29 cellular contexts compared by ENCODE assay signal in the genomic region with DNA sequence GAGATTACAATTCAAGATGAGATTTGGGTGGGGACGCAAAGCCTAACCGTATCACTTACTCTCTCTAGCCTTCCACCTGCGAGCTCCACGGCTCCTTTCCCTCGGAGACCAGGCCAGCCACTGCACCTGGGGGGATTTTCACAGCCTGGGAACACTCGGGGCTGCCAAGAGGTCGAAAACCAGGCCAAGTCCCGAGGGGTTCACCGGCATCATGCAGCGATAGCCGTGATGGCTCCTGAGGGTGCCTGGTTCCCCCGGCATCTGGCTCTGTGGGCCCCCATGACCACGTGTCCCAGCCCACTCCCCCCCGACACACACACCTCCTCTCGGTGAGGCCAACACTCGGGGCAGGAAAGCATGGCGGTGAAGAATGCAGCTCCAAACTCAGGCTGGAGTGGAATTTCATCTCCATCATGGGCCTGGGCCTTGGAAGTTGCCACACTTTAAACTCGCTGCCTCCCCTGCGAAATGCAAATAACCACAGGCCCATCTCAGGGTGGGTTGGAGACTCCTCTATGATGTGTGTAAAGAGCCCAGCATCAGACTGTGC. TPM values are rescaled to one million over a fixed set of nuclear protein-coding genes. Genes with fewer than 3 reads are reported as not detected.
DNase-seq lines count a peak whose midpoint lies in the region; ATAC-seq, FAIRE-seq and TF ChIP-seq lines count a peak whose summit lies in the region.
"Had no signal": no experiment of that assay in that cellular context is flagged by ENCODE, and none has a peak within 500 bp of the region (broad histone marks: within the 10 kb centered on the region; RNA-seq: fewer than 3 reads in every experiment).

No MANE protein-coding gene starts in this region.

- peaks cover 25% of the 10 kb centered on the region for H3K4me1 ChIP-seq in GM12878 (ENCODE audit: control insufficient read depth, insufficient read depth, low read length)
- no peaks in the 10 kb centered on the region for H3K4me1 ChIP-seq in HAP-1
- H3K4me1 ChIP-seq in GM23338 (ENCODE audit: insufficient read depth): no peaks in the 10 kb centered on the region
- H3K4me1 ChIP-seq: colonic mucosa had no signal

- peaks cover 0 to 3% of the 10 kb centered on the region in 2 experiments; a peak in 2 of 4 replicates for H3K36me3 ChIP-seq in GM12878 (ENCODE audit: control insufficient read depth in 2 of 2, insufficient read depth in 2 of 2, low read length in 1 of 2)
- peaks cover 8% of the 10 kb centered on the region; the same call in 1 of the 2 replicates for H3K36me3 ChIP-seq in HAP-1 (replicated peaks)
- no peaks in the 10 kb centered on the region; the same call in 1 of the 2 replicates for H3K36me3 ChIP-seq in GM23338 (ENCODE audit: insufficient read depth)
- H3K36me3 ChIP-seq: breast epithelium, colonic mucosa, heart left ventricle, lower lobe of right lung, right atrium auricular region had no signal

- DNase-seq in CD14-positive monocyte (ENCODE audit: low spot score): no peak
- DNase-seq in GM12878 (ENCODE audit: low read depth, low spot score): no peak
- DNase-seq in left kidney (ENCODE audit: low read depth, low spot score): peak; percentile 32
- DNase-seq in midbrain (lab: John Stamatoyannopoulos, UW): no peak
- no peak for DNase-seq in HAP-1 (ENCODE audit: low spot score in 2 of 2)
- DNase-seq in GM23338 (ENCODE audit: low spot score): no peak
- no peak for DNase-seq in activated CD8-positive, alpha-beta T cell treated with anti-CD3 and anti-CD28 coated beads, Interleukin-2, amount 10 ng/mL, durations not matched to agents 7 days and 5 days
- DNase-seq: ACHN; activated CD4-positive, alpha-beta T cell treated with anti-CD3 and anti-CD28 coated beads for 48 hours; activated CD8-positive, alpha-beta memory T cell treated with anti-CD3 and anti-CD28 coated beads for 24 hours; activated T-cell treated with anti-CD3 and anti-CD28 coated beads for 4 hours; colonic mucosa; DMS79; heart left ventricle; lower lobe of right lung; NCI-H1048; NCI-H82; stimulated activated CD4-positive, alpha-beta T cell treated with anti-CD3 and anti-CD28 coated beads, Interleukin-1b, Interleukin-23, amount 100 ng/mL, for 48 hours; SW 1271; T-helper 9 cell had no signal

- no peak for ATAC-seq in GM12878
- ATAC-seq in stimulated activated memory B cell treated with anti-CD40 and anti-IgM and Interleukin-4, amounts not matched to agents 10 μg/mL and 1 μg/mL and 100 μg/mL, for 72 hours: no peak
- no peak for ATAC-seq in GM23338
- no peak for ATAC-seq in activated CD8-positive, alpha-beta T cell treated with anti-CD3 and anti-CD28 coated beads, Interleukin-2, amount 10 ng/mL, durations not matched to agents 7 days and 5 days
- ATAC-seq: esophagus mucosa had no signal

- H3K27ac Mint-ChIP-seq in CD14-positive monocyte (peak overlapping the region; percentile 59 to 93 (median 82)), GM23338 (no peak overlapping the region)
- peak overlapping the region; percentile 92 for H3K27ac Mint-ChIP-seq in stimulated activated memory B cell treated with anti-CD40 and anti-IgM and Interleukin-4, amounts not matched to agents 10 μg/mL and 1 μg/mL and 100 μg/mL, for 72 hours
- no peak overlapping the region for H3K27ac Mint-ChIP-seq in activated CD8-positive, alpha-beta T cell treated with anti-CD3 and anti-CD28 coated beads, Interleukin-2, amount 10 ng/mL, durations not matched to agents 7 days and 5 days
- H3K27ac Mint-ChIP-seq: activated T-helper 2 cell treated with anti-CD3 and anti-CD28 coated beads, Interferon-gamma antibody, Interleukin-2, Interleukin-4, amounts not matched to agents 10 μg/mL and 5 μg/mL and 100 μg/mL, durations not matched to agents 14 hours and 24 hours and 36 hours had no signal

- no peaks in the 10 kb centered on the region; the same call in 1 of the 2 replicates for H3K9me2 ChIP-seq in GM23338 (ENCODE audit: insufficient read depth)

- H3K27ac ChIP-seq in GM12878 (ENCODE audit: control insufficient read depth, insufficient read depth): peak overlapping the region; percentile 74; the same call in 1 of the 2 replicates
- no peak overlapping the region for H3K27ac ChIP-seq in GM23338 (ENCODE audit: low read depth)
- H3K27ac ChIP-seq: lower lobe of right lung had no signal

- TF ChIP-seq CTCF in CD14-positive monocyte (IDR thresholded peaks at IDR 0.05): no peak
- no peak for TF ChIP-seq CTCF in GM12878 (IDR thresholded peaks at IDR 0.05 in 2 of 3, conservative IDR thresholded peaks at IDR 0.05 in 1 of 3; ENCODE audit: control insufficient read depth in 2 of 3, extremely low read depth in 1 of 3, insufficient read depth in 1 of 3, low read depth in 3 of 3, low read length in 3 of 3)
- no peak for TF ChIP-seq CTCF in GM23338 (conservative IDR thresholded peaks at IDR 0.05; ENCODE audit: low read depth in 2 of 2)

- RAD21 ChIA-PET in GM12878 (lab: Charles Lee; ENCODE audit: unreplicated experiment): no interaction called here

- no peak for FAIRE-seq in GM12878 (lab: Jason Lieb, UNC)
- FAIRE-seq: G401.6 had no signal

- H3K4me3 Mint-ChIP-seq in CD14-positive monocyte: peak overlapping the region; percentile 83 to 93
- peak overlapping the region; percentile 84 for H3K4me3 Mint-ChIP-seq in stimulated activated memory B cell treated with anti-CD40 and anti-IgM and Interleukin-4, amounts not matched to agents 10 μg/mL and 1 μg/mL and 100 μg/mL, for 72 hours
- H3K4me3 Mint-ChIP-seq in GM23338: no peak overlapping the region
- H3K4me3 Mint-ChIP-seq in activated CD8-positive, alpha-beta T cell treated with anti-CD3 and anti-CD28 coated beads, Interleukin-2, amount 10 ng/mL, durations not matched to agents 7 days and 5 days: no peak overlapping the region

- peaks cover 45% of the 10 kb centered on the region for H3K79me2 ChIP-seq in GM12878 (ENCODE audit: control insufficient read depth, insufficient read depth, low read length)
- no peaks in the 10 kb centered on the region for H3K79me2 ChIP-seq in GM23338 (replicated peaks; ENCODE audit: insufficient read depth)

- peaks cover 3 to 8% (median 6%) of the 10 kb centered on the region in 7 donors for H3K9me3 Mint-ChIP-seq in CD14-positive monocyte
- H3K9me3 Mint-ChIP-seq in stimulated activated memory B cell treated with anti-CD40 and anti-IgM and Interleukin-4, amounts not matched to agents 10 μg/mL and 1 μg/mL and 100 μg/mL, for 72 hours: peaks cover 8% of the 10 kb centered on the region
- no peaks in the 10 kb centered on the region; the same call in 2 of the 3 replicates for H3K9me3 Mint-ChIP-seq in GM23338
- H3K9me3 Mint-ChIP-seq in activated CD8-positive, alpha-beta T cell treated with anti-CD3 and anti-CD28 coated beads, Interleukin-2, amount 10 ng/mL, durations not matched to agents 7 days and 5 days (ENCODE audit: insufficient read depth): peaks cover 8% of the 10 kb centered on the region
- H3K9me3 Mint-ChIP-seq: activated naive CD4-positive, alpha-beta T cell treated with anti-CD3 and anti-CD28 coated beads, Interleukin-2, amount 50 U/mL, for 72 hours had no signal

- BruUV-seq in GM12878 (replicated peaks; lab: Mats Ljungman, UMichigan): no TSS peak

- in situ Hi-C loops in GM12878 (cut with MboI): no loop called here
- in situ Hi-C loops in HAP-1 (cut with MboI; ENCODE audit: low sequenced_read_pairs): no loop called here

- H3K4me3 ChIP-seq in GM12878 (no peak overlapping the region), HAP-1 (no peak overlapping the region), GM23338 (no peak overlapping the region)
- H3K4me3 ChIP-seq: breast epithelium, colonic mucosa, right atrium auricular region, smooth muscle cell, tibial nerve had no signal

- POLR2A ChIA-PET in GM12878 (lab: Charles Lee): interaction anchor here (1.2 kb wide), 1 partner anchor 14 kb away, joined by 3 read pairs; no protein-coding TSS in a partner anchor
- POLR2A ChIA-PET in activated CD8-positive, alpha-beta T cell treated with anti-CD3 and anti-CD28 coated beads, Interleukin-2, amount 10 ng/mL, durations not matched to agents 7 days and 5 days (lab: Charles Lee): no interaction called here

- H2AFZ ChIP-seq in GM12878 (ENCODE audit: control insufficient read depth, low read depth, low read length): peak overlapping the region; percentile 69
- no peak overlapping the region for H2AFZ ChIP-seq in GM23338

- WGBS in GM12878 (ENCODE audit: insufficient coverage, insufficient replicate concordance, low lambda C conversion rate, missing lambda C conversion rate): 95% methylated on average over 19 of the region's 19 CpGs

- H3K9me3 ChIP-seq in GM12878 (replicated peaks; ENCODE audit: control insufficient read depth, insufficient read depth, low read length) (peaks cover 1% of the 10 kb centered on the region; the same call in 2 of the 3 replicates), HAP-1 (no peaks in the 10 kb centered on the region)
- H3K9me3 ChIP-seq: breast epithelium, colonic mucosa, lower lobe of right lung, tibial nerve had no signal

- H3K27me3 ChIP-seq in GM12878 (replicated peaks in 1 of 2; ENCODE audit: control insufficient read depth in 2 of 2, insufficient read depth in 2 of 2, low read length in 1 of 2): no peaks in the 10 kb centered on the region
- no peaks in the 10 kb centered on the region for H3K27me3 ChIP-seq in HAP-1 (ENCODE audit: low read depth)
- no peaks in the 10 kb centered on the region for H3K27me3 ChIP-seq in GM23338 (ENCODE audit: insufficient read depth)
- H3K27me3 ChIP-seq: breast epithelium, colonic mucosa, heart left ventricle, right atrium auricular region, tibial nerve had no signal

- TF ChIP-seq POLR2A in GM12878 (IDR thresholded peaks at IDR 0.05; ENCODE audit: low read depth, low read length): no peak

- peaks cover 46% of the 10 kb centered on the region for H3K4me1 Mint-ChIP-seq in CD14-positive monocyte
- peaks cover 56% of the 10 kb centered on the region for H3K4me1 Mint-ChIP-seq in stimulated activated memory B cell treated with anti-CD40 and anti-IgM and Interleukin-4, amounts not matched to agents 10 μg/mL and 1 μg/mL and 100 μg/mL, for 72 hours
- H3K4me1 Mint-ChIP-seq in GM23338: peaks cover 18% of the 10 kb centered on the region
- H3K4me1 Mint-ChIP-seq in activated CD8-positive, alpha-beta T cell treated with anti-CD3 and anti-CD28 coated beads, Interleukin-2, amount 10 ng/mL, durations not matched to agents 7 days and 5 days (ENCODE audit: low read depth): peaks cover 4% of the 10 kb centered on the region

- CTCF ChIA-PET in GM12878 (lab: Yijun Ruan, JAX): interaction anchor here (1.2 kb wide), 1 partner anchor 279 kb away, joined by 3 read pairs; no protein-coding TSS in a partner anchor
- CTCF ChIA-PET in activated CD8-positive, alpha-beta T cell treated with anti-CD3 and anti-CD28 coated beads, Interleukin-2, amount 10 ng/mL, durations not matched to agents 7 days and 5 days (lab: Charles Lee): no interaction called here

- no peaks in the 10 kb centered on the region for H4K20me1 ChIP-seq in GM12878 (ENCODE audit: control insufficient read depth, insufficient read depth)
- H4K20me1 ChIP-seq in GM23338 (replicated peaks; ENCODE audit: insufficient read depth): no peaks in the 10 kb centered on the region; the same call in 1 of the 2 replicates

- intact Hi-C loops in CD14-positive monocyte (cut with micrococcal nuclease) (no loop called here), GM12878 (cut with micrococcal nuclease; ENCODE audit: unreplicated experiment) (no loop called here)

- no peak for TF ChIP-seq EP300 in GM12878 (IDR thresholded peaks at IDR 0.05; ENCODE audit: borderline replicate concordance in 1 of 2, control insufficient read depth in 1 of 2, low read depth in 2 of 2, low read length in 2 of 2)

- no peak for TF ChIP-seq RAD21 in GM12878 (IDR thresholded peaks at IDR 0.05; ENCODE audit: insufficient read depth, low read depth, low read length)

- no peaks in the 10 kb centered on the region for H3F3A ChIP-seq in GM23338 (replicated peaks; ENCODE audit: low read depth)

- SMC1A ChIA-PET in GM12878 (lab: Charles Lee; ENCODE audit: uncharacterized antibody, unreplicated experiment): no interaction called here

- H3K36me3 Mint-ChIP-seq in CD14-positive monocyte (peaks cover 0 to 16% of the 10 kb centered on the region in 2 donors), GM23338 (ENCODE audit: low read depth) (no peaks in the 10 kb centered on the region; the same call in 2 of the 3 replicates)
- H3K36me3 Mint-ChIP-seq in stimulated activated memory B cell treated with anti-CD40 and anti-IgM and Interleukin-4, amounts not matched to agents 10 μg/mL and 1 μg/mL and 100 μg/mL, for 72 hours: peaks cover 32% of the 10 kb centered on the region
- H3K36me3 Mint-ChIP-seq in activated CD8-positive, alpha-beta T cell treated with anti-CD3 and anti-CD28 coated beads, Interleukin-2, amount 10 ng/mL, durations not matched to agents 7 days and 5 days (ENCODE audit: low read depth): peaks cover 19% of the 10 kb centered on the region

- no peak overlapping the region for H3K9ac ChIP-seq in GM12878 (ENCODE audit: control insufficient read depth, insufficient read depth, low read length)

- H3K4me2 ChIP-seq in GM12878 (ENCODE audit: control insufficient read depth, insufficient read depth): peak overlapping the region; percentile 56
- no peak overlapping the region for H3K4me2 ChIP-seq in GM23338
- H3K4me2 ChIP-seq: smooth muscle cell had no signal

- H3K27me3 Mint-ChIP-seq in CD14-positive monocyte (ENCODE audit: low read depth in 3 of 3): no peaks in the 10 kb centered on the region
- H3K27me3 Mint-ChIP-seq in stimulated activated memory B cell treated with anti-CD40 and anti-IgM and Interleukin-4, amounts not matched to agents 10 μg/mL and 1 μg/mL and 100 μg/mL, for 72 hours: no peaks in the 10 kb centered on the region
- H3K27me3 Mint-ChIP-seq in GM23338 (ENCODE audit: insufficient read depth, low read depth, poor library complexity): peaks cover 4% of the 10 kb centered on the region
- no peaks in the 10 kb centered on the region for H3K27me3 Mint-ChIP-seq in activated CD8-positive, alpha-beta T cell treated with anti-CD3 and anti-CD28 coated beads, Interleukin-2, amount 10 ng/mL, durations not matched to agents 7 days and 5 days (ENCODE audit: low read depth)

RNA-seq across cellular contexts. Expression of gene ADCY3, which starts 32.6 kb away (rescaled TPM):
- polyA plus RNA-seq in CD14-positive monocyte (1 to 10 TPM; 2.5 to 3.5 TPM), GM12878 (2011; rRNA removed) (31.0 and 53.2 TPM in 2 replicates), GM12878 (2014; fragmentation: Illumina TruSeq; extraction: Trizol) (44.4 and 72.7 TPM in 2 replicates), GM12878 (2014; fragmentation: Nextera tagmentation; extraction: Ambion mirVana) (1 to 10 TPM; 2.8 to 8.6 TPM), GM12878 (2014; rRNA removed) (90.5 and 107 TPM in 2 replicates), GM12878 (2016; fragmentation: Nextera tagmentation; extraction: Ambion mirVana) (10 to 100 TPM; 13.2 to 17.2 TPM), GM23338 (2016; fragmentation: Nextera tagmentation; extraction: Ambion mirVana) (9.5 and 9.7 TPM in 2 replicates)
- total RNA-seq in GM12878 (2013; cell fraction: nucleolus; rRNA removed): 60.6 and 79.4 TPM in 2 replicates
- total RNA-seq in GM12878 (2014; rRNA removed) (58.9 and 75.6 TPM in 2 replicates), GM12878 (2014; rRNA removed; fragmentation: Illumina TruSeq; extraction: Trizol) (44.9 and 47.5 TPM in 2 replicates), GM12878 (2021) (88.2 and 102 TPM in 2 replicates)
- polyA plus RNA-seq in GM12878 (2011; ENCODE audit: low read depth): 37.7 TPM
- 63.0 and 77.4 TPM in 2 replicates for polyA plus RNA-seq in GM12878 (2011; cell fraction: cytosol; rRNA removed)
- 194 and 225 TPM in 2 replicates for polyA plus RNA-seq in GM12878 (2011; cell fraction: nucleus; rRNA removed)
- 70.8 and 89.9 TPM in 2 replicates for polyA plus RNA-seq in GM12878 (2012)
- 97.7 and 107 TPM in 2 replicates for polyA minus RNA-seq in GM12878 (2011; rRNA and poly(A)+ RNA removed)
- 27.8 and 33.1 TPM in 2 replicates for polyA minus RNA-seq in GM12878 (2011; cell fraction: cytosol; rRNA and poly(A)+ RNA removed)
- 30.9 and 55.5 TPM in 2 replicates for polyA minus RNA-seq in GM12878 (2011; cell fraction: nucleus; rRNA and poly(A)+ RNA removed)
- 30.1 and 32.4 TPM in 2 replicates for total RNA-seq in GM23338 (2014; rRNA removed; shearing (Covaris generic))
- total RNA-seq in activated CD8-positive, alpha-beta T cell treated with anti-CD3 and anti-CD28 coated beads, Interleukin-2, amount 10 ng/mL, durations not matched to agents 7 days and 5 days: 10 to 100 TPM; 52.9 to 62.7 TPM

Comparison
In these comparisons a context has a peak if more than half of its experiments do, and no peak if none do; other contexts are left out.
1. H3K27ac Mint-ChIP-seq: peak in CD14-positive monocyte (7 of 7) and stimulated activated memory B cell treated with anti-CD40 and anti-IgM and Interleukin-4, amounts not matched to agents 10 μg/mL and 1 μg/mL and 100 μg/mL, for 72 hours (single experiment); none in GM23338 (single experiment) and activated CD8-positive, alpha-beta T cell treated with anti-CD3 and anti-CD28 coated beads, Interleukin-2, amount 10 ng/mL, durations not matched to agents 7 days and 5 days (single experiment).
2. H3K4me3 Mint-ChIP-seq: peak in CD14-positive monocyte (2 of 2) and stimulated activated memory B cell treated with anti-CD40 and anti-IgM and Interleukin-4, amounts not matched to agents 10 μg/mL and 1 μg/mL and 100 μg/mL, for 72 hours (single experiment); none in GM23338 (single experiment) and activated CD8-positive, alpha-beta T cell treated with anti-CD3 and anti-CD28 coated beads, Interleukin-2, amount 10 ng/mL, durations not matched to agents 7 days and 5 days (single experiment).